18 cellular contexts compared by ENCODE assay signal in the genomic region with DNA sequence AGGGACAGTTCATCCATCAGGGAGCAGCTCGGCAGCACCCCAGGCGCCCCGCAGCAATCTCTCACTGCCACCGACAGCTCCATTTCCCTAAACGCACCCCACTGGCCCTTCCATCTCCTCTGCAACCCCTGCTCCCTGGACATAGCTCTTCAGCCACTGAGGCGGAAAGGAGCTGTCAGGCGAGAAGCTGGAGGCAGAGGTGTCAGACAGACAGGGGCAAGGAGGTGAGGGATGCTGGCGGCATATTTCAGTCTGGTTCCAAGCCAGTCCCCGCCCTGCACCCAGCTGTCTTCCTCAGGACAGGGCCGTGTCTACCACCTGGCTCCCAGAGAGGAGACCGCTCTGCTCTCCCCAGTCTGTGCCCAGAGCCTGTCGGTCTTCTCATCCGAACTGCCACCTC. TPM values are rescaled to one million over a fixed set of nuclear protein-coding genes. Genes with fewer than 3 reads are reported as not detected.
"Had no signal": no experiment of that assay in that cellular context is flagged by ENCODE, and none has a peak within 500 bp of the region (broad histone marks: within the 10 kb centered on the region; RNA-seq: fewer than 3 reads in every experiment).

No MANE protein-coding gene starts in this region.

- H3K4me3 Mint-ChIP-seq: activated CD4-positive, alpha-beta memory T cell treated with anti-CD3 and anti-CD28 coated beads, Interleukin-2, amount 10 ng/mL, durations not matched to agents 7 days and 5 days; activated naive CD4-positive, alpha-beta T cell treated with anti-CD3 and anti-CD28 coated beads, Interleukin-2, amount 50 U/mL, for 24 hours; activated T-cell treated with anti-CD3 and anti-CD28 coated beads, Interleukin-2, amount 50 U/mL, for 24 hours; memory B cell; naive thymus-derived CD8-positive, alpha-beta T cell; T-helper 1 cell treated with Interleukin-12 subunit alpha and Interleukin-12 subunit beta and Interleukin-4 antibody, amounts not matched to agents 30 μg/mL and 1 μg/mL, for 36 hours had no signal

- DNase-seq: activated CD4-positive, alpha-beta memory T cell treated with anti-CD3 and anti-CD28 coated beads, Interleukin-2, amount 10 ng/mL, durations not matched to agents 7 days and 5 days; activated CD4-positive, alpha-beta T cell treated with anti-CD3 and anti-CD28 coated beads for 4 hours; activated effector memory CD4-positive, alpha-beta T cell treated with Interleukin-2 at 50 U/mL for 16 hours; activated T-cell treated with anti-CD3 and anti-CD28 coated beads, Interleukin-2, amount 50 U/mL, for 24 hours; caudate nucleus; islet precursor cell; left ventricle myocardium inferior; naive thymus-derived CD8-positive, alpha-beta T cell; nucleus accumbens; psoas muscle; stimulated activated CD4-positive, alpha-beta T cell treated with anti-CD3 and anti-CD28 coated beads, Interleukin-12 subunit alpha, Interleukin-12 subunit beta, amount 100 ng/mL, for 4 hours; stimulated activated CD4-positive, alpha-beta T cell treated with anti-CD3 and anti-CD28 coated beads, Interleukin-2, amount 100 ng/mL, for 24 hours; tibial artery had no signal

- H3K4me3 ChIP-seq: esophagus muscularis mucosa, hepatocyte, left ventricle myocardium inferior, psoas muscle, tibial artery had no signal

- H3K27ac Mint-ChIP-seq: activated CD4-positive, alpha-beta memory T cell treated with anti-CD3 and anti-CD28 coated beads, Interleukin-2, amount 10 ng/mL, durations not matched to agents 7 days and 5 days; activated naive CD4-positive, alpha-beta T cell treated with anti-CD3 and anti-CD28 coated beads, Interleukin-2, amount 50 U/mL, for 24 hours; activated T-cell treated with anti-CD3 and anti-CD28 coated beads, Interleukin-2, amount 50 U/mL, for 24 hours; memory B cell; T-helper 1 cell treated with Interleukin-12 subunit alpha and Interleukin-12 subunit beta and Interleukin-4 antibody, amounts not matched to agents 30 μg/mL and 1 μg/mL, for 36 hours had no signal

- H3K4me1 ChIP-seq: psoas muscle had no signal

- H3K9me3 Mint-ChIP-seq: activated CD4-positive, alpha-beta memory T cell treated with anti-CD3 and anti-CD28 coated beads, Interleukin-2, amount 10 ng/mL, durations not matched to agents 7 days and 5 days; activated naive CD4-positive, alpha-beta T cell treated with anti-CD3 and anti-CD28 coated beads, Interleukin-2, amount 50 U/mL, for 24 hours; activated T-cell treated with anti-CD3 and anti-CD28 coated beads, Interleukin-2, amount 50 U/mL, for 24 hours; memory B cell; naive thymus-derived CD8-positive, alpha-beta T cell; T-helper 1 cell treated with Interleukin-12 subunit alpha and Interleukin-12 subunit beta and Interleukin-4 antibody, amounts not matched to agents 30 μg/mL and 1 μg/mL, for 36 hours had no signal

- H3K9me3 ChIP-seq: esophagus muscularis mucosa, left ventricle myocardium inferior, psoas muscle, tibial artery had no signal

- H3K27me3 Mint-ChIP-seq: activated CD4-positive, alpha-beta memory T cell treated with anti-CD3 and anti-CD28 coated beads, Interleukin-2, amount 10 ng/mL, durations not matched to agents 7 days and 5 days; activated naive CD4-positive, alpha-beta T cell treated with anti-CD3 and anti-CD28 coated beads, Interleukin-2, amount 50 U/mL, for 24 hours; activated T-cell treated with anti-CD3 and anti-CD28 coated beads, Interleukin-2, amount 50 U/mL, for 24 hours; memory B cell; naive thymus-derived CD8-positive, alpha-beta T cell had no signal

- H3K27me3 ChIP-seq: esophagus muscularis mucosa, hepatocyte, tibial artery had no signal

- ATAC-seq: naive thymus-derived CD8-positive, alpha-beta T cell; psoas muscle had no signal

RNA-seq across cellular contexts. Expression of a gene that starts 21.3 kb away (rescaled TPM):
- total RNA-seq: naive thymus-derived CD8-positive, alpha-beta T cell had no signal
